Comparison of ENCODE assay signal across 9 cellular contexts in genomic region chr3:31213869-31214486, GRCh38.
DNase-seq lines count a peak whose midpoint lies in the region; ATAC-seq and TF ChIP-seq lines count a peak whose summit lies in the region.
"Had no signal": no experiment of that assay in that cellular context is flagged by ENCODE, and none has a peak within 500 bp of the region (broad histone marks: within the 10 kb centered on the region; RNA-seq: fewer than 3 reads in every experiment).

No MANE protein-coding gene starts in this region.

- no peaks in the 10 kb centered on the region for H3K27me3 ChIP-seq in smooth muscle cell (ENCODE audit: low read depth)

- H3K9me3 Mint-ChIP-seq in activated T-cell treated with anti-CD3 and anti-CD28 coated beads, Interleukin-2, amount 50 U/mL, for 4 hours: no peaks in the 10 kb centered on the region
- H3K9me3 Mint-ChIP-seq: neural crest cell had no signal

- peaks cover 95% of the 10 kb centered on the region for H3K4me1 Mint-ChIP-seq in activated T-cell treated with anti-CD3 and anti-CD28 coated beads, Interleukin-2, amount 50 U/mL, for 4 hours (ENCODE audit: low read depth)
- peaks cover 75% of the 10 kb centered on the region for H3K4me1 Mint-ChIP-seq in T-helper 17 cell

- H4K20me1 ChIP-seq in smooth muscle cell (ENCODE audit: low read depth): no peaks in the 10 kb centered on the region

- no peak overlapping the region for H2AFZ ChIP-seq in smooth muscle cell (ENCODE audit: low read depth)

- DNase-seq in activated T-cell treated with anti-CD3 and anti-CD28 coated beads, Interleukin-2, amount 50 U/mL, for 4 hours: no peak
- DNase-seq in activated T-cell treated with anti-CD3 and anti-CD28 coated beads, Interleukin-2, amount 50 U/mL, for 1 hour: no peak
- DNase-seq in T-helper 17 cell: peak in 1 of 3 donors; percentile 30
- DNase-seq in smooth muscle cell (lab: John Stamatoyannopoulos, UW; ENCODE audit: unreplicated experiment): no peak
- DNase-seq in NCI-H526 (lab: John Stamatoyannopoulos, UW): no peak
- DNase-seq in Right ventricle myocardium superior: no peak
- no peak for DNase-seq in NCI-H524 treated with DMSO at 0.1 percent for 48 hours (lab: John Stamatoyannopoulos, UW)

- H3K36me3 Mint-ChIP-seq in activated T-cell treated with anti-CD3 and anti-CD28 coated beads, Interleukin-2, amount 50 U/mL, for 4 hours (ENCODE audit: insufficient read depth): no peaks in the 10 kb centered on the region
- H3K36me3 Mint-ChIP-seq in T-helper 17 cell (ENCODE audit: low read depth): no peaks in the 10 kb centered on the region

- no peaks in the 10 kb centered on the region for H3K27me3 Mint-ChIP-seq in activated T-cell treated with anti-CD3 and anti-CD28 coated beads, Interleukin-2, amount 50 U/mL, for 4 hours (ENCODE audit: low read depth)
- H3K27me3 Mint-ChIP-seq in T-helper 17 cell: no peaks in the 10 kb centered on the region

- H3K79me2 ChIP-seq in smooth muscle cell (ENCODE audit: low read depth): no peaks in the 10 kb centered on the region

- peak overlapping the region; percentile 88 for H3K27ac Mint-ChIP-seq in T-helper 17 cell

- no peaks in the 10 kb centered on the region for H3K9me3 ChIP-seq in T-helper 17 cell (ENCODE audit: control insufficient read depth, low read length, poor library complexity, severe bottlenecking)
- no peaks in the 10 kb centered on the region for H3K9me3 ChIP-seq in smooth muscle cell (replicated peaks; ENCODE audit: low read depth)

- H3K4me2 ChIP-seq in smooth muscle cell: no peak overlapping the region

- intact Hi-C loops in Right ventricle myocardium superior (cut with DNase I): no loop called here

- no peaks in the 10 kb centered on the region for H3F3A ChIP-seq in smooth muscle cell (ENCODE audit: low read depth)

- H3K9ac ChIP-seq in smooth muscle cell (ENCODE audit: low read depth): no peak overlapping the region

- peak overlapping the region; percentile 69 for H3K27ac ChIP-seq in smooth muscle cell (ENCODE audit: low read depth)

- 46% methylated on average over 7 of the region's 7 CpGs for WGBS in smooth muscle cell (ENCODE audit: low lambda C conversion rate)

- H3K4me3 Mint-ChIP-seq in activated T-cell treated with anti-CD3 and anti-CD28 coated beads, Interleukin-2, amount 50 U/mL, for 4 hours: peak overlapping the region; percentile 37
- peak overlapping the region; percentile 86 for H3K4me3 Mint-ChIP-seq in T-helper 17 cell
- H3K4me3 Mint-ChIP-seq: neural crest cell had no signal

- TF ChIP-seq CTCF in smooth muscle cell (IDR thresholded peaks at IDR 0.05; ENCODE audit: borderline replicate concordance, insufficient read depth, poor library complexity, severe bottlenecking): no peak

- no peak overlapping the region for H3K4me3 ChIP-seq in smooth muscle cell

- H3K4me1 ChIP-seq in smooth muscle cell (ENCODE audit: low read depth): peaks cover 5% of the 10 kb centered on the region

- no peak for ATAC-seq in activated T-cell treated with anti-CD3 and anti-CD28 coated beads, Interleukin-2, amount 50 U/mL, for 4 hours
- ATAC-seq in HG03064 (IDR thresholded peaks at IDR 0.05; ENCODE audit: low read depth, unreplicated experiment) (peak; percentile 43), T-helper 17 cell (peak; percentile 91), Right ventricle myocardium superior (ENCODE audit: poor library complexity) (no peak)

- H3K36me3 ChIP-seq in smooth muscle cell (ENCODE audit: low read depth): no peaks in the 10 kb centered on the region

Comparison
In these comparisons a context has a peak if more than half of its experiments do, and no peak if none do; other contexts are left out.
1. ATAC-seq: peak in HG03064 (single experiment) and T-helper 17 cell (single experiment); none in activated T-cell treated with anti-CD3 and anti-CD28 coated beads, Interleukin-2, amount 50 U/mL, for 4 hours (0 of 2) and Right ventricle myocardium superior (single experiment).